ENCODE assay signal across 1 cellular context in genomic region chr3:10248184-10248983, GRCh38.
TF ChIP-seq lines count a peak whose summit lies in the region.

Gene TATDN2, plus strand, starts transcription at chr3:10248459. Its CDS starts 742 bp downstream, at chr3:10249201.

TF ChIP-seq in HepG2, 621 proteins besides CTCF, POLR2A, EP300 and RAD21 (continued from another document and continues in another):
- TF ChIP-seq ZNF280D (CRISPR knock-in tag; IDR thresholded peaks at IDR 0.05) (peak; percentile 26; the same call in 1 of the 2 replicates), SP1 (IDR thresholded peaks at IDR 0.05) (no peak), SP1 (CRISPR knock-in tag; IDR thresholded peaks at IDR 0.05) (peak; percentile 95), ZNF446 (CRISPR knock-in tag; IDR thresholded peaks at IDR 0.05) (peak; percentile 35; the same call in 1 of the 2 replicates), BRF2 (CRISPR knock-in tag; IDR thresholded peaks at IDR 0.05) (peak; percentile 58; the same call in 1 of the 2 replicates), ZNF747 (CRISPR knock-in tag; IDR thresholded peaks at IDR 0.05; ENCODE audit: borderline replicate concordance) (no peak), ZNF629 (CRISPR knock-in tag; conservative IDR thresholded peaks at IDR 0.05) (no peak; the same call in none of the 2 replicates), ZNF547 (CRISPR knock-in tag; IDR thresholded peaks at IDR 0.05) (0 out of 2 replicates have a peak, but pooled peaks have one; percentile 47), ZEB1 (IDR thresholded peaks at IDR 0.05; ENCODE audit: insufficient replicate concordance, low read depth) (no peak), MIER3 (CRISPR knock-in tag; IDR thresholded peaks at IDR 0.05; ENCODE audit: borderline replicate concordance) (peak; percentile 46; the same call in 1 of the 2 replicates), DPF2 (CRISPR knock-in tag; IDR thresholded peaks at IDR 0.05; ENCODE audit: borderline replicate concordance, low read depth) (no peak), GRHL1 (CRISPR knock-in tag; conservative IDR thresholded peaks at IDR 0.05) (no peak), RFXAP (CRISPR knock-in tag; IDR thresholded peaks at IDR 0.05; ENCODE audit: borderline replicate concordance) (peak; percentile 82; the same call in 1 of the 2 replicates), TAF1 (CRISPR knock-in tag; IDR thresholded peaks at IDR 0.05) (peak; percentile 72; the same call in 1 of the 2 replicates), TMF1 (CRISPR knock-in tag; IDR thresholded peaks at IDR 0.05; ENCODE audit: low read depth) (no peak; the same call in 1 of the 2 replicates), LCORL (IDR thresholded peaks at IDR 0.05) (no peak), LCORL (CRISPR knock-in tag; IDR thresholded peaks at IDR 0.05) (peak; percentile 48), ZFY (CRISPR knock-in tag; IDR thresholded peaks at IDR 0.05) (peak; percentile 95), SETDB1 (CRISPR knock-in tag; IDR thresholded peaks at IDR 0.05; ENCODE audit: borderline replicate concordance) (no peak), TGIF2 (CRISPR knock-in tag; IDR thresholded peaks at IDR 0.05) (no peak; the same call in 1 of the 2 replicates), KAT8 (CRISPR knock-in tag; IDR thresholded peaks at IDR 0.05) (peak; percentile 68), SIN3B (IDR thresholded peaks at IDR 0.05; ENCODE audit: low read length) (no peak), PHF20 (CRISPR knock-in tag; IDR thresholded peaks at IDR 0.05) (0 out of 2 replicates have a peak, but pooled peaks have one; percentile 20), RARA (CRISPR knock-in tag; IDR thresholded peaks at IDR 0.05) (no peak), ZFYVE20 (CRISPR knock-in tag; IDR thresholded peaks at IDR 0.05; ENCODE audit: borderline replicate concordance, low read depth) (no peak), ZC3H13 (CRISPR knock-in tag; IDR thresholded peaks at IDR 0.05) (no peak), HMGXB3 (CRISPR knock-in tag; IDR thresholded peaks at IDR 0.05; ENCODE audit: borderline replicate concordance) (peak; percentile 75; the same call in 1 of the 2 replicates), ZNF776 (CRISPR knock-in tag; IDR thresholded peaks at IDR 0.05) (0 out of 2 replicates have a peak, but pooled peaks have one; percentile 58), CBX1 (IDR thresholded peaks at IDR 0.05; ENCODE audit: low read depth) (peak; percentile 65), CAMTA2 (CRISPR knock-in tag; IDR thresholded peaks at IDR 0.05; ENCODE audit: borderline replicate concordance) (0 out of 2 replicates have a peak, but pooled peaks have one; percentile 69), ZNF614 (CRISPR knock-in tag; IDR thresholded peaks at IDR 0.05; ENCODE audit: borderline replicate concordance) (0 out of 2 replicates have a peak, but pooled peaks have one; percentile 19), ZNF20 (CRISPR knock-in tag; IDR thresholded peaks at IDR 0.05) (no peak), ZNF577 (CRISPR knock-in tag; IDR thresholded peaks at IDR 0.05; ENCODE audit: borderline replicate concordance, low read depth) (no peak)
- TF ChIP-seq, protein P1, sequence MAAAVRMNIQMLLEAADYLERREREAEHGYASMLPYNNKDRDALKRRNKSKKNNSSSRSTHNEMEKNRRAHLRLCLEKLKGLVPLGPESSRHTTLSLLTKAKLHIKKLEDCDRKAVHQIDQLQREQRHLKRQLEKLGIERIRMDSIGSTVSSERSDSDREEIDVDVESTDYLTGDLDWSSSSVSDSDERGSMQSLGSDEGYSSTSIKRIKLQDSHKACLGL (CRISPR knock-in tag; IDR thresholded peaks at IDR 0.05), result peak; percentile 68; the same call in 1 of the 2 replicates
- TF ChIP-seq, protein P2, sequence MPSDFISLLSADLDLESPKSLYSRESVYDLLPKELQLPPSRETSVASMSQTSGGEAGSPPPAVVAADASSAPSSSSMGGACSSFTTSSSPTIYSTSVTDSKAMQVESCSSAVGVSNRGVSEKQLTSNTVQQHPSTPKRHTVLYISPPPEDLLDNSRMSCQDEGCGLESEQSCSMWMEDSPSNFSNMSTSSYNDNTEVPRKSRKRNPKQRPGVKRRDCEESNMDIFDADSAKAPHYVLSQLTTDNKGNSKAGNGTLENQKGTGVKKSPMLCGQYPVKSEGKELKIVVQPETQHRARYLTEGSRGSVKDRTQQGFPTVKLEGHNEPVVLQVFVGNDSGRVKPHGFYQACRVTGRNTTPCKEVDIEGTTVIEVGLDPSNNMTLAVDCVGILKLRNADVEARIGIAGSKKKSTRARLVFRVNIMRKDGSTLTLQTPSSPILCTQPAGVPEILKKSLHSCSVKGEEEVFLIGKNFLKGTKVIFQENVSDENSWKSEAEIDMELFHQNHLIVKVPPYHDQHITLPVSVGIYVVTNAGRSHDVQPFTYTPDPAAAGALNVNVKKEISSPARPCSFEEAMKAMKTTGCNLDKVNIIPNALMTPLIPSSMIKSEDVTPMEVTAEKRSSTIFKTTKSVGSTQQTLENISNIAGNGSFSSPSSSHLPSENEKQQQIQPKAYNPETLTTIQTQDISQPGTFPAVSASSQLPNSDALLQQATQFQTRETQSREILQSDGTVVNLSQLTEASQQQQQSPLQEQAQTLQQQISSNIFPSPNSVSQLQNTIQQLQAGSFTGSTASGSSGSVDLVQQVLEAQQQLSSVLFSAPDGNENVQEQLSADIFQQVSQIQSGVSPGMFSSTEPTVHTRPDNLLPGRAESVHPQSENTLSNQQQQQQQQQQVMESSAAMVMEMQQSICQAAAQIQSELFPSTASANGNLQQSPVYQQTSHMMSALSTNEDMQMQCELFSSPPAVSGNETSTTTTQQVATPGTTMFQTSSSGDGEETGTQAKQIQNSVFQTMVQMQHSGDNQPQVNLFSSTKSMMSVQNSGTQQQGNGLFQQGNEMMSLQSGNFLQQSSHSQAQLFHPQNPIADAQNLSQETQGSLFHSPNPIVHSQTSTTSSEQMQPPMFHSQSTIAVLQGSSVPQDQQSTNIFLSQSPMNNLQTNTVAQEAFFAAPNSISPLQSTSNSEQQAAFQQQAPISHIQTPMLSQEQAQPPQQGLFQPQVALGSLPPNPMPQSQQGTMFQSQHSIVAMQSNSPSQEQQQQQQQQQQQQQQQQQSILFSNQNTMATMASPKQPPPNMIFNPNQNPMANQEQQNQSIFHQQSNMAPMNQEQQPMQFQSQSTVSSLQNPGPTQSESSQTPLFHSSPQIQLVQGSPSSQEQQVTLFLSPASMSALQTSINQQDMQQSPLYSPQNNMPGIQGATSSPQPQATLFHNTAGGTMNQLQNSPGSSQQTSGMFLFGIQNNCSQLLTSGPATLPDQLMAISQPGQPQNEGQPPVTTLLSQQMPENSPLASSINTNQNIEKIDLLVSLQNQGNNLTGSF (CRISPR knock-in tag; IDR thresholded peaks at IDR 0.05), result 0 out of 2 replicates have a peak, but pooled peaks have one; percentile 31
- TF ChIP-seq, protein P3, sequence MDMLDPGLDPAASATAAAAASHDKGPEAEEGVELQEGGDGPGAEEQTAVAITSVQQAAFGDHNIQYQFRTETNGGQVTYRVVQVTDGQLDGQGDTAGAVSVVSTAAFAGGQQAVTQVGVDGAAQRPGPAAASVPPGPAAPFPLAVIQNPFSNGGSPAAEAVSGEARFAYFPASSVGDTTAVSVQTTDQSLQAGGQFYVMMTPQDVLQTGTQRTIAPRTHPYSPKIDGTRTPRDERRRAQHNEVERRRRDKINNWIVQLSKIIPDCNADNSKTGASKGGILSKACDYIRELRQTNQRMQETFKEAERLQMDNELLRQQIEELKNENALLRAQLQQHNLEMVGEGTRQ (IDR thresholded peaks at IDR 0.05; ENCODE audit: low read depth, low read length), result peak; percentile 58
- TF ChIP-seq, protein P3 (CRISPR knock-in tag; IDR thresholded peaks at IDR 0.05; ENCODE audit: borderline replicate concordance), result peak; percentile 45; the same call in 1 of the 2 replicates
- TF ChIP-seq, protein P4, sequence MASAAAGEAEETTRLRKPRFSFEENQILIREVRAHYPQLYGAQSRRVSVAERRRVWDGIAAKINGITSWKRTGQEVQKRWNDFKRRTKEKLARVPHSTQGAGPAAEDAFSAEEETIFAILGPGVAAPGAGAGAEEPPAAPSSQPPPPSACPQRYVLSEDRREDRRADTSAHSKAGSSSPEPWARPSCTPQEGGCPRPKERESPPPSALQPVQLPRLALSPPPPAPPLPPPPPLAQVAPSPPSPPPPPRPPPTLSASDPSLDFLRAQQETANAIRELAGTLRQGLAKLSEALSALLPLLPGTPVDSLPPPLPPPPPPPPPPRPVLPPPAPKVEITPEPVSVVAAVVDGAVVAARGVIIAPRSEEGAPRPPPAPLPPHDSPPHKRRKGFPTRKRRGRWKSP (CRISPR knock-in tag; IDR thresholded peaks at IDR 0.05), result no peak; the same call in none of the 2 replicates
